17 cellular contexts compared by ENCODE assay signal in the genomic region with DNA sequence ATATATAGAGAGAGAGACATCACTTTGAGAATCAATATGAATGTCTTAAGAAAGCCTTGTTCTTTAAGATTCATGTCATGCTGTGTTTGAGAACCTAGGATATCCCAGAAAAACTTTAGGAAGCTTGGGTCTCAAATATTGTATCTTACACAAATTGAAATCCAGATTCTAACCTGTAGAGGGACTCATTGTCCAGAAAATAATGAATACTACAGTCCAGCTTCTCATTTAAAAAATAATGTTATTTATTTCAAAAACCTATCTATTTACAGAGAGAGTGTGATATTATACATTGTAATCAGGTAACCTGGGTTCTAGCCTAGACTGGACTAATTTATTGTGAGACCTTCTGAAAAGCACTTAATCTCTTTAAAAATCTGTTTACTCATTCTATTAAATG. TPM values are rescaled to one million over a fixed set of nuclear protein-coding genes. Genes with fewer than 3 reads are reported as not detected.
DNase-seq lines count a peak whose midpoint lies in the region; ATAC-seq and TF ChIP-seq lines count a peak whose summit lies in the region.
"Had no signal": no experiment of that assay in that cellular context is flagged by ENCODE, and none has a peak within 500 bp of the region (broad histone marks: within the 10 kb centered on the region; RNA-seq: fewer than 3 reads in every experiment).

No MANE protein-coding gene starts in this region.

- no peak overlapping the region for H3K27ac ChIP-seq in mammary epithelial cell (ENCODE audit: insufficient read depth, low read depth, low read length)
- H3K27ac ChIP-seq in hepatocyte: no peak overlapping the region
- H3K27ac ChIP-seq: tibial nerve had no signal

- H4K20me1 ChIP-seq in mammary epithelial cell (ENCODE audit: insufficient read depth, low read length) (no peaks in the 10 kb centered on the region), hepatocyte (ENCODE audit: insufficient read depth, poor library complexity, severe bottlenecking) (no peaks in the 10 kb centered on the region)

- in situ Hi-C loops in mammary epithelial cell (cut with MboI; ENCODE audit: low sequenced_read_pairs in 2 of 2): no loop called here
- in situ Hi-C loops in SK-MEL-5 (cut with HindIII; ENCODE audit: low pct_unique_long_range_greater_than_20kb, low sequenced_read_pairs): no loop called here

- ATAC-seq in GM18519 (IDR thresholded peaks at IDR 0.05; ENCODE audit: low FRiP score, unreplicated experiment) (no peak), GM21737 (IDR thresholded peaks at IDR 0.05; ENCODE audit: unreplicated experiment) (no peak)

- H3K9me3 Mint-ChIP-seq in MCF 10A (ENCODE audit: unreplicated experiment): no peaks in the 10 kb centered on the region

- dilution Hi-C loops in mammary epithelial cell (cut with HindIII; ENCODE audit: low sequenced_read_pairs): no loop called here

- peaks cover 55% of the 10 kb centered on the region for H3K27me3 Mint-ChIP-seq in MCF 10A (ENCODE audit: insufficient read depth, unreplicated experiment)

- peaks cover 23% of the 10 kb centered on the region for H3K27me3 ChIP-seq in mammary epithelial cell (ENCODE audit: insufficient read depth, low read length)
- peaks cover 15% of the 10 kb centered on the region for H3K27me3 ChIP-seq in hepatocyte

- no peaks in the 10 kb centered on the region for H3K36me3 Mint-ChIP-seq in MCF 10A (ENCODE audit: insufficient read depth, unreplicated experiment)

- intact Hi-C loops in MCF 10A (cut with micrococcal nuclease) (loop anchor here (1.0 kb wide), 1 partner anchor 88 kb away; no protein-coding TSS in a partner anchor), mammary epithelial cell (cut with micrococcal nuclease) (loop anchor here (1.0 to 5.0 kb wide), 2 partner anchors 88 to 436 kb away; no protein-coding TSS in a partner anchor)

- H3K4me2 ChIP-seq in mammary epithelial cell (ENCODE audit: insufficient read depth, low read depth, low read length) (no peak overlapping the region), hepatocyte (no peak overlapping the region)

- no peaks in the 10 kb centered on the region for H3K9me2 ChIP-seq in hepatocyte (replicated peaks; ENCODE audit: insufficient read depth)

- no peak overlapping the region for H3K4me3 Mint-ChIP-seq in MCF 10A (ENCODE audit: unreplicated experiment)

- H3K9ac ChIP-seq in mammary epithelial cell (ENCODE audit: insufficient read depth, low read length): no peak overlapping the region

- POLR2A ChIA-PET in MCF 10A (lab: Yijun Ruan, JAX): no interaction called here

- H3K4me1 ChIP-seq in mammary epithelial cell (ENCODE audit: insufficient read depth, low read length): peaks cover 9% of the 10 kb centered on the region
- H3K4me1 ChIP-seq in hepatocyte (ENCODE audit: insufficient read depth): no peaks in the 10 kb centered on the region
- H3K4me1 ChIP-seq: HAP-1 had no signal

- H3K36me3 ChIP-seq in mammary epithelial cell (ENCODE audit: insufficient read depth, low read length) (no peaks in the 10 kb centered on the region), hepatocyte (replicated peaks; ENCODE audit: insufficient read depth, low read depth) (no peaks in the 10 kb centered on the region)
- H3K36me3 ChIP-seq: HAP-1, tibial nerve had no signal

- H2AFZ ChIP-seq in mammary epithelial cell (ENCODE audit: low read depth, low read length) (no peak overlapping the region), hepatocyte (no peak overlapping the region)

- H3K4me3 ChIP-seq in mammary epithelial cell (replicated peaks in 1 of 3; ENCODE audit: insufficient read depth in 1 of 3, low read depth in 2 of 3, low read length in 3 of 3) (no peak overlapping the region), hepatocyte (no peak overlapping the region)
- H3K4me3 ChIP-seq: HAP-1, lung, tibial nerve had no signal

- CTCF ChIA-PET in MCF 10A (lab: Yijun Ruan, JAX): interaction anchor here (1.1 kb wide), 1 partner anchor 87 kb away, joined by 3 read pairs; no protein-coding TSS in a partner anchor
- CTCF ChIA-PET in mammary epithelial cell (lab: Charles Lee; ENCODE audit: low non-redundant PET): no interaction called here

- H3K9me3 ChIP-seq in mammary epithelial cell (replicated peaks; ENCODE audit: insufficient read depth, low read length): no peaks in the 10 kb centered on the region
- no peaks in the 10 kb centered on the region for H3K9me3 ChIP-seq in hepatocyte (ENCODE audit: low read depth)
- H3K9me3 ChIP-seq: HAP-1, tibial nerve had no signal

- H3K27ac Mint-ChIP-seq in MCF 10A (ENCODE audit: low read depth, unreplicated experiment): no peak overlapping the region

- BruUV-seq in MCF 10A (replicated peaks; lab: Mats Ljungman, UMichigan): no TSS peak
- BruUV-seq in mammary epithelial cell (replicated peaks; lab: Mats Ljungman, UMichigan): no TSS peak

- TF ChIP-seq CTCF in MCF 10A (IDR thresholded peaks at IDR 0.05; ENCODE audit: unreplicated experiment) (no peak), mammary epithelial cell (conservative IDR thresholded peaks at IDR 0.05 in 1 of 2, IDR thresholded peaks at IDR 0.05 in 1 of 2; ENCODE audit: extremely low read depth in 1 of 2, insufficient read depth in 1 of 2, low read depth in 1 of 2, low read length in 2 of 2) (peak in 1 of 2 donors; percentile 29), hepatocyte (IDR thresholded peaks at IDR 0.05; ENCODE audit: poor library complexity) (peak; percentile 62)

- no peaks in the 10 kb centered on the region for H3K4me1 Mint-ChIP-seq in MCF 10A (ENCODE audit: insufficient read depth, unreplicated experiment)

- H3K79me2 ChIP-seq in mammary epithelial cell (ENCODE audit: insufficient read depth, low read length): no peaks in the 10 kb centered on the region
- no peaks in the 10 kb centered on the region for H3K79me2 ChIP-seq in hepatocyte

- DNase-seq in MCF 10A (ENCODE audit: unreplicated experiment) (peak; percentile 28), mammary epithelial cell (no peak), SK-MEL-5 (ENCODE audit: low read depth, low spot score) (peak; percentile 8), hepatocyte (ENCODE audit: low spot score) (peak; percentile 14), HUDEP-2 (lab: John Stamatoyannopoulos, UW; ENCODE audit: unreplicated experiment in 76 of 76) (no peak), DMS79 treated with DMSO at 0.1 percent for 48 hours (lab: John Stamatoyannopoulos, UW) (no peak)
- DNase-seq: DND-41; NCI-H1092; NCI-H446; occipital lobe; stimulated activated CD4-positive, alpha-beta T cell treated with anti-CD3 and anti-CD28 coated beads, Interleukin-15, amount 100 ng/mL, for 24 hours; T-helper 9 cell had no signal

RNA-seq across cellular contexts. Expression of a gene that starts 4.2 kb away (rescaled TPM):
- total RNA-seq in MCF 10A (2022) (not detected in 2 replicates), mammary epithelial cell (not detected), hepatocyte (5.1 and 6.8 TPM in 2 replicates)
- polyA plus RNA-seq in mammary epithelial cell (not detected), hepatocyte (3.7 and 4.1 TPM in 2 replicates)
- polyA minus RNA-seq in mammary epithelial cell: not detected
- total RNA-seq in SK-MEL-5 (2014; rRNA removed; shearing (Covaris generic)): 0.08 TPM in 1 of 2 replicates, not detected in the other
- not detected in 2 replicates for polyA plus RNA-seq in SK-MEL-5 (2015; cell fraction: cytosol; rRNA removed)
- polyA plus RNA-seq in SK-MEL-5 (2015; cell fraction: nucleus; rRNA removed): not detected in 2 replicates
- total RNA-seq: occipital lobe had no signal

RNA-seq across cellular contexts. Expression of a gene that starts 52.4 kb away (rescaled TPM):
- total RNA-seq in MCF 10A (2022) (not detected in 2 replicates), mammary epithelial cell (not detected), hepatocyte (2.8 TPM in 2 replicates)
- polyA plus RNA-seq in mammary epithelial cell (not detected), hepatocyte (0.36 and 0.80 TPM in 2 replicates)
- polyA minus RNA-seq in mammary epithelial cell: not detected
- total RNA-seq in SK-MEL-5 (2014; rRNA removed; shearing (Covaris generic)): not detected in 2 replicates
- not detected in 2 replicates for polyA plus RNA-seq in SK-MEL-5 (2015; cell fraction: cytosol; rRNA removed)
- not detected in 2 replicates for polyA plus RNA-seq in SK-MEL-5 (2015; cell fraction: nucleus; rRNA removed)
- total RNA-seq: lung, occipital lobe, tibial nerve had no signal
- polyA plus RNA-seq: lung had no signal

Comparison
In these comparisons a context has a peak if more than half of its experiments do, and no peak if none do; other contexts are left out.
1. DNase-seq: peak in MCF 10A (single experiment), SK-MEL-5 (single experiment) and hepatocyte (single experiment); none in mammary epithelial cell (single experiment), HUDEP-2 (0 of 76) and DMS79 treated with DMSO at 0.1 percent for 48 hours (single experiment).